Comparison of ENCODE assay signal across 8 cellular contexts in genomic region chr4:4575284-4576211, GRCh38.
DNase-seq lines count a peak whose midpoint lies in the region; ATAC-seq and TF ChIP-seq lines count a peak whose summit lies in the region.

No MANE protein-coding gene starts in this region.

- H3K9me3 Mint-ChIP-seq in central memory CD8-positive, alpha-beta T cell, result no peaks in the 10 kb centered on the region

- peak; percentile 85 for ATAC-seq in GM19397 (IDR thresholded peaks at IDR 0.05; ENCODE audit: unreplicated experiment)
- peak; percentile 87 to 88 for ATAC-seq in activated CD4-positive, CD25-positive, alpha-beta regulatory T cell treated with anti-CD3 and anti-CD28 coated beads, Interleukin-2, amount 50 U/mL, for 24 hours
- peak; percentile 85 for ATAC-seq in central memory CD8-positive, alpha-beta T cell (replicated peaks; ENCODE audit: extremely low read depth, poor library complexity, severe bottlenecking)

- no peak overlapping the region for H3K27ac ChIP-seq in HL-60 (replicated peaks)

- H3K4me1 Mint-ChIP-seq in central memory CD8-positive, alpha-beta T cell, result peaks cover 18% of the 10 kb centered on the region

- peaks cover 6% of the 10 kb centered on the region for H3K36me3 Mint-ChIP-seq in central memory CD8-positive, alpha-beta T cell (ENCODE audit: insufficient read depth)

- no peak for TF ChIP-seq CTCF in HL-60 (IDR thresholded peaks at IDR 0.05; ENCODE audit: insufficient read depth, low read length)

- H3K27me3 Mint-ChIP-seq in central memory CD8-positive, alpha-beta T cell, result no peaks in the 10 kb centered on the region

- H3K4me3 Mint-ChIP-seq in central memory CD8-positive, alpha-beta T cell, result peak overlapping the region; percentile 55

- H3K4me3 ChIP-seq in HL-60 (replicated peaks; ENCODE audit: insufficient read depth, low read length), result peak overlapping the region; percentile 36

- H3K27ac Mint-ChIP-seq in central memory CD8-positive, alpha-beta T cell (ENCODE audit: low read depth), result peak overlapping the region; percentile 39

- H3K27me3 ChIP-seq in HL-60 (ENCODE audit: insufficient read depth, poor library complexity, severe bottlenecking), result no peaks in the 10 kb centered on the region

- DNase-seq in C1 segment of cervical spinal cord (lab: John Stamatoyannopoulos, UW), result peak in 10 of 14 donors; percentile 31 to 76 (median 58)
- DNase-seq in HL-60 (ENCODE audit: low read depth in 1 of 2, low spot score in 1 of 2), result peak in 1 of 2 experiments; percentile 13
- DNase-seq in central memory CD8-positive, alpha-beta T cell (ENCODE audit: low spot score in 2 of 2), result peak; percentile 43 to 53
- peak; percentile 31 for DNase-seq in kidney glomerular epithelial cell (lab: John Stamatoyannopoulos, UW)
- DNase-seq in stimulated activated CD4-positive, alpha-beta T cell treated with anti-CD3 and anti-CD28 coated beads, Interleukin-1b, Interleukin-23, amount 100 ng/mL, for 4 hours (ENCODE audit: low read depth in 2 of 2), result peak; percentile 54 to 59
- DNase-seq in NCI-H2081 treated with DMSO at 0.1 percent for 48 hours (lab: John Stamatoyannopoulos, UW), result no peak
